In genomic region chr10:116014859-116015258, GRCh38 we compare ENCODE assay signal across 12 cellular contexts.
DNase-seq lines count a peak whose midpoint lies in the region; ATAC-seq, FAIRE-seq and TF ChIP-seq lines count a peak whose summit lies in the region.
"Had no signal": no experiment of that assay in that cellular context is flagged by ENCODE, and none has a peak within 500 bp of the region (broad histone marks: within the 10 kb centered on the region; RNA-seq: fewer than 3 reads in every experiment).

No MANE protein-coding gene starts in this region.

- TF ChIP-seq EP300 in HepG2 (IDR thresholded peaks at IDR 0.05; ENCODE audit: low read depth in 2 of 2, low read length in 2 of 2) (no peak), HepG2 (CRISPR knock-in tag; IDR thresholded peaks at IDR 0.05; ENCODE audit: borderline replicate concordance) (no peak)

- TF ChIP-seq POLR2A in GM12891 (IDR thresholded peaks at IDR 0.05; ENCODE audit: low read depth, low read length) (no peak), HepG2 (IDR thresholded peaks at IDR 0.05; ENCODE audit: insufficient read depth in 1 of 2, low read depth in 2 of 2, low read length in 2 of 2) (no peak)

- no peak overlapping the region for H2AFZ ChIP-seq in HepG2 (ENCODE audit: low read length)

- DNase-seq in GM12891 (ENCODE audit: insufficient read length, low spot score), result peak; percentile 14
- peak; percentile 42 for DNase-seq in RPMI8226
- peak; percentile 14 for DNase-seq in myocyte (ENCODE audit: low read depth)
- DNase-seq in HepG2 (ENCODE audit: low spot score), result no peak
- no peak for DNase-seq in DMS79 (lab: John Stamatoyannopoulos, UW)
- DNase-seq in medulla oblongata (ENCODE audit: extremely low spot score), result no peak
- DNase-seq: Calu3; NCI-H2029; NK-92 treated with Interleukin-12 subunit alpha and Interleukin-12 subunit beta, amount 100 ng/mL, for 24 hours had no signal

- intact Hi-C loops in HepG2 (cut with micrococcal nuclease; ENCODE audit: unreplicated experiment), result no loop called here

- TF ChIP-seq CTCF in HEK293 (tag by site-specific recombination; IDR thresholded peaks at IDR 0.05), result no peak
- TF ChIP-seq CTCF in HepG2 (CRISPR knock-in tag; IDR thresholded peaks at IDR 0.05), result no peak

- in situ Hi-C loops in HepG2 (cut with HindIII; ENCODE audit: extremely low pct_ligation_motif_present, low pct_unique_long_range_greater_than_20kb), result no loop called here

- H4K20me1 ChIP-seq in HepG2 (ENCODE audit: insufficient read depth, low read length), result no peaks in the 10 kb centered on the region

- TF ChIP-seq RAD21 in HepG2 (CRISPR knock-in tag; IDR thresholded peaks at IDR 0.05), result no peak

- H3K4me3 ChIP-seq in HEK293 (ENCODE audit: low read depth, low read length) (no peak overlapping the region), HepG2 (replicated peaks in 1 of 3; ENCODE audit: insufficient read depth in 1 of 3, low read depth in 2 of 3, low read length in 3 of 3) (no peak overlapping the region)
- H3K4me3 ChIP-seq: gastroesophageal sphincter had no signal

- H3K9ac ChIP-seq in HepG2 (ENCODE audit: insufficient read depth, low read depth, low read length), result no peak overlapping the region

- H3K9me3 ChIP-seq in HEK293 (ENCODE audit: control insufficient read depth, insufficient read depth, low read depth, low read length), result no peaks in the 10 kb centered on the region
- H3K9me3 ChIP-seq in HepG2 (ENCODE audit: low read length), result no peaks in the 10 kb centered on the region
- H3K9me3 ChIP-seq: gastroesophageal sphincter had no signal

- ATAC-seq in GM21367 (IDR thresholded peaks at IDR 0.05; ENCODE audit: unreplicated experiment) (no peak), HepG2 (no peak)
- ATAC-seq: gastroesophageal sphincter had no signal

- no peak overlapping the region for H3K4me2 ChIP-seq in HepG2 (ENCODE audit: low read depth, low read length)

- H3K27me3 ChIP-seq in HepG2 (ENCODE audit: control insufficient read depth in 1 of 2, insufficient read depth in 2 of 2, low read length in 2 of 2), result no peaks in the 10 kb centered on the region
- H3K27me3 ChIP-seq: gastroesophageal sphincter had no signal

- FAIRE-seq in GM12891 (lab: Jason Lieb, UNC), result no peak
- no peak for FAIRE-seq in HepG2 (lab: Jason Lieb, UNC)

- POLR2A ChIA-PET in HEK293 (lab: Yijun Ruan, JAX), result no interaction called here
- POLR2A ChIA-PET in HepG2 (lab: Yijun Ruan, JAX), result no interaction called here

- WGBS in HepG2 (ENCODE audit: low lambda C conversion rate), result 2% methylated on average over 5 of the region's 5 CpGs

- no peaks in the 10 kb centered on the region for H3K36me3 ChIP-seq in HEK293 (ENCODE audit: control insufficient read depth in 2 of 2, insufficient read depth in 1 of 2, low read length in 2 of 2)
- H3K36me3 ChIP-seq in HepG2 (replicated peaks in 1 of 2; ENCODE audit: control insufficient read depth in 1 of 2, insufficient read depth in 2 of 2, low read length in 2 of 2), result no peaks in the 10 kb centered on the region
- H3K36me3 ChIP-seq: gastroesophageal sphincter had no signal

- CTCF ChIA-PET in HEK293 (lab: Yijun Ruan, JAX), result interaction anchor here (0.6 to 1.4 kb wide), 3 partner anchors 10 to 163 kb away, joined by 3 to 5 read pairs (median 3); no protein-coding TSS in a partner anchor
- CTCF ChIA-PET in HepG2 (lab: Yijun Ruan, JAX; ENCODE audit: low intra/inter-chr PET ratio, low total read pairs), result no interaction called here

- peaks cover 3% of the 10 kb centered on the region; the same call in 1 of the 2 replicates for H3K4me1 ChIP-seq in HEK293 (ENCODE audit: control insufficient read depth, insufficient read depth, low read length)
- no peaks in the 10 kb centered on the region for H3K4me1 ChIP-seq in HepG2 (ENCODE audit: insufficient read depth, low read length)
- H3K4me1 ChIP-seq: gastroesophageal sphincter had no signal

- H3K27ac ChIP-seq in HEK293 (ENCODE audit: extremely low read depth, low read depth, low read length) (no peak overlapping the region), HepG2 (ENCODE audit: extremely low read length, insufficient read depth, low read length) (no peak overlapping the region)
- H3K27ac ChIP-seq: gastroesophageal sphincter had no signal

- H3K79me2 ChIP-seq in HepG2 (ENCODE audit: insufficient read depth, low read length), result no peaks in the 10 kb centered on the region

- BruUV-seq in HepG2 (replicated peaks; lab: Mats Ljungman, UMichigan), result no TSS peak

TF ChIP-seq in GM12891, 5 proteins besides CTCF, POLR2A, EP300 and RAD21:
- peak; percentile 86 for TF ChIP-seq SPI1 (IDR thresholded peaks at IDR 0.05; ENCODE audit: low read depth, low read length)
- TF ChIP-seq POU2F2 (IDR thresholded peaks at IDR 0.05; ENCODE audit: low read depth, low read length), result no peak

TF ChIP-seq in HEK293, 187 proteins besides CTCF, POLR2A, EP300 and RAD21:
- TF ChIP-seq MZF1 (tag by site-specific recombination; IDR thresholded peaks at IDR 0.05; ENCODE audit: borderline replicate concordance) (no peak), PRDM6 (tag by site-specific recombination; IDR thresholded peaks at IDR 0.05) (0 out of 2 replicates have a peak, but pooled peaks have one; percentile 9)
TF ChIP-seq in HEK293: peak in this region for 1.

TF ChIP-seq in HepG2, 621 proteins besides CTCF, POLR2A, EP300 and RAD21:
- TF ChIP-seq SKIL (CRISPR knock-in tag; IDR thresholded peaks at IDR 0.05; ENCODE audit: borderline replicate concordance) (no peak), SUZ12 (IDR thresholded peaks at IDR 0.05; ENCODE audit: low read depth, low read length) (no peak), ARID2 (CRISPR knock-in tag; IDR thresholded peaks at IDR 0.05; ENCODE audit: borderline replicate concordance) (no peak), GATAD2A (CRISPR knock-in tag; IDR thresholded peaks at IDR 0.05) (no peak), HNRNPUL1 (IDR thresholded peaks at IDR 0.05; ENCODE audit: low read depth, low read length) (no peak), TFAP4 (IDR thresholded peaks at IDR 0.05; ENCODE audit: borderline replicate concordance, low read depth) (no peak), ZNF589 (CRISPR knock-in tag; conservative IDR thresholded peaks at IDR 0.05) (no peak), BRD4 (CRISPR knock-in tag; IDR thresholded peaks at IDR 0.05) (no peak), TAF1 (CRISPR knock-in tag; IDR thresholded peaks at IDR 0.05) (no peak)

Comparison
In these comparisons a context has a peak if more than half of its experiments do, and no peak if none do; other contexts are left out.
1. DNase-seq: peak in GM12891 (single experiment), RPMI8226 (single experiment) and myocyte (single experiment); none in HepG2 (single experiment), DMS79 (single experiment) and medulla oblongata (single experiment).